1 cellular context compared by ENCODE assay signal in genomic region chr19:1027953-1028902, GRCh38.
TF ChIP-seq lines count a peak whose summit lies in the region.

No MANE protein-coding gene starts in this region.

TF ChIP-seq in WTC11, 78 proteins besides CTCF, POLR2A, EP300 and RAD21 (continued from another document):
- TF ChIP-seq, protein P1, sequence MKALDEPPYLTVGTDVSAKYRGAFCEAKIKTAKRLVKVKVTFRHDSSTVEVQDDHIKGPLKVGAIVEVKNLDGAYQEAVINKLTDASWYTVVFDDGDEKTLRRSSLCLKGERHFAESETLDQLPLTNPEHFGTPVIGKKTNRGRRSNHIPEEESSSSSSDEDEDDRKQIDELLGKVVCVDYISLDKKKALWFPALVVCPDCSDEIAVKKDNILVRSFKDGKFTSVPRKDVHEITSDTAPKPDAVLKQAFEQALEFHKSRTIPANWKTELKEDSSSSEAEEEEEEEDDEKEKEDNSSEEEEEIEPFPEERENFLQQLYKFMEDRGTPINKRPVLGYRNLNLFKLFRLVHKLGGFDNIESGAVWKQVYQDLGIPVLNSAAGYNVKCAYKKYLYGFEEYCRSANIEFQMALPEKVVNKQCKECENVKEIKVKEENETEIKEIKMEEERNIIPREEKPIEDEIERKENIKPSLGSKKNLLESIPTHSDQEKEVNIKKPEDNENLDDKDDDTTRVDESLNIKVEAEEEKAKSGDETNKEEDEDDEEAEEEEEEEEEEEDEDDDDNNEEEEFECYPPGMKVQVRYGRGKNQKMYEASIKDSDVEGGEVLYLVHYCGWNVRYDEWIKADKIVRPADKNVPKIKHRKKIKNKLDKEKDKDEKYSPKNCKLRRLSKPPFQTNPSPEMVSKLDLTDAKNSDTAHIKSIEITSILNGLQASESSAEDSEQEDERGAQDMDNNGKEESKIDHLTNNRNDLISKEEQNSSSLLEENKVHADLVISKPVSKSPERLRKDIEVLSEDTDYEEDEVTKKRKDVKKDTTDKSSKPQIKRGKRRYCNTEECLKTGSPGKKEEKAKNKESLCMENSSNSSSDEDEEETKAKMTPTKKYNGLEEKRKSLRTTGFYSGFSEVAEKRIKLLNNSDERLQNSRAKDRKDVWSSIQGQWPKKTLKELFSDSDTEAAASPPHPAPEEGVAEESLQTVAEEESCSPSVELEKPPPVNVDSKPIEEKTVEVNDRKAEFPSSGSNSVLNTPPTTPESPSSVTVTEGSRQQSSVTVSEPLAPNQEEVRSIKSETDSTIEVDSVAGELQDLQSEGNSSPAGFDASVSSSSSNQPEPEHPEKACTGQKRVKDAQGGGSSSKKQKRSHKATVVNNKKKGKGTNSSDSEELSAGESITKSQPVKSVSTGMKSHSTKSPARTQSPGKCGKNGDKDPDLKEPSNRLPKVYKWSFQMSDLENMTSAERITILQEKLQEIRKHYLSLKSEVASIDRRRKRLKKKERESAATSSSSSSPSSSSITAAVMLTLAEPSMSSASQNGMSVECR (CRISPR knock-in tag; IDR thresholded peaks at IDR 0.05; ENCODE audit: borderline replicate concordance), result peak; percentile 48; the same call in 1 of the 2 replicates
- TF ChIP-seq ZNF532 (CRISPR knock-in tag; IDR thresholded peaks at IDR 0.05; ENCODE audit: borderline replicate concordance) (no peak), CREB1 (CRISPR knock-in tag; IDR thresholded peaks at IDR 0.05) (no peak), ERG (CRISPR knock-in tag; IDR thresholded peaks at IDR 0.05) (peak; percentile 73), NFATC4 (CRISPR knock-in tag; IDR thresholded peaks at IDR 0.05) (peak; percentile 15; the same call in 1 of the 2 replicates), PRRX2 (CRISPR knock-in tag; IDR thresholded peaks at IDR 0.05) (peak; percentile 48; the same call in 1 of the 2 replicates), NR3C1 (CRISPR knock-in tag; conservative IDR thresholded peaks at IDR 0.05; ENCODE audit: low read depth) (0 out of 2 replicates have a peak, but pooled peaks have one; percentile 27), RELA (CRISPR knock-in tag; IDR thresholded peaks at IDR 0.05; ENCODE audit: borderline replicate concordance) (no peak), OVOL2 (CRISPR knock-in tag; IDR thresholded peaks at IDR 0.05; ENCODE audit: borderline replicate concordance) (no peak), ZNF219 (CRISPR knock-in tag; IDR thresholded peaks at IDR 0.05; ENCODE audit: borderline replicate concordance) (no peak), ZNF232 (CRISPR knock-in tag; IDR thresholded peaks at IDR 0.05) (no peak), ZNF317 (CRISPR knock-in tag; IDR thresholded peaks at IDR 0.05; ENCODE audit: borderline replicate concordance, low read depth) (no peak), ZNF512 (CRISPR knock-in tag; IDR thresholded peaks at IDR 0.05; ENCODE audit: borderline replicate concordance) (no peak)
- TF ChIP-seq, protein P2, sequence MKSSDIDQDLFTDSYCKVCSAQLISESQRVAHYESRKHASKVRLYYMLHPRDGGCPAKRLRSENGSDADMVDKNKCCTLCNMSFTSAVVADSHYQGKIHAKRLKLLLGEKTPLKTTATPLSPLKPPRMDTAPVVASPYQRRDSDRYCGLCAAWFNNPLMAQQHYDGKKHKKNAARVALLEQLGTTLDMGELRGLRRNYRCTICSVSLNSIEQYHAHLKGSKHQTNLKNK (CRISPR knock-in tag; IDR thresholded peaks at IDR 0.05), result no peak
- TF ChIP-seq, protein P3, sequence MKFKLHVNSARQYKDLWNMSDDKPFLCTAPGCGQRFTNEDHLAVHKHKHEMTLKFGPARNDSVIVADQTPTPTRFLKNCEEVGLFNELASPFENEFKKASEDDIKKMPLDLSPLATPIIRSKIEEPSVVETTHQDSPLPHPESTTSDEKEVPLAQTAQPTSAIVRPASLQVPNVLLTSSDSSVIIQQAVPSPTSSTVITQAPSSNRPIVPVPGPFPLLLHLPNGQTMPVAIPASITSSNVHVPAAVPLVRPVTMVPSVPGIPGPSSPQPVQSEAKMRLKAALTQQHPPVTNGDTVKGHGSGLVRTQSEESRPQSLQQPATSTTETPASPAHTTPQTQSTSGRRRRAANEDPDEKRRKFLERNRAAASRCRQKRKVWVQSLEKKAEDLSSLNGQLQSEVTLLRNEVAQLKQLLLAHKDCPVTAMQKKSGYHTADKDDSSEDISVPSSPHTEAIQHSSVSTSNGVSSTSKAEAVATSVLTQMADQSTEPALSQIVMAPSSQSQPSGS (CRISPR knock-in tag; IDR thresholded peaks at IDR 0.05; ENCODE audit: borderline replicate concordance, low read depth), result no peak
TF ChIP-seq in WTC11: peak in this region for 7.
